Comparison of ENCODE assay signal across 1 cellular context in genomic region chr1:180927348-180927747, GRCh38.
TF ChIP-seq lines count a peak whose summit lies in the region.

No MANE protein-coding gene starts in this region.

TF ChIP-seq in GM23338, 12 proteins besides CTCF, POLR2A, EP300 and RAD21 (continued from another document):
- no peak for TF ChIP-seq ZNF114 (CRISPR knock-in tag; IDR thresholded peaks at IDR 0.05)
- TF ChIP-seq EZH2phosphoT487 (IDR thresholded peaks at IDR 0.05; ENCODE audit: unreplicated experiment), result no peak
- TF ChIP-seq NANOG (IDR thresholded peaks at IDR 0.05; ENCODE audit: borderline replicate concordance), result no peak
- TF ChIP-seq EZH2 (IDR thresholded peaks at IDR 0.05; ENCODE audit: low read depth, unreplicated experiment), result no peak
- no peak for TF ChIP-seq STAT1 (IDR thresholded peaks at IDR 0.05; ENCODE audit: unreplicated experiment)
- no peak for TF ChIP-seq ZNF331 (CRISPR knock-in tag; IDR thresholded peaks at IDR 0.05; ENCODE audit: low read depth)
- TF ChIP-seq JUNB (IDR thresholded peaks at IDR 0.05; ENCODE audit: unreplicated experiment), result no peak
- no peak for TF ChIP-seq REST (IDR thresholded peaks at IDR 0.05; ENCODE audit: unreplicated experiment)
